17 cellular contexts compared by ENCODE assay signal in the genomic region with DNA sequence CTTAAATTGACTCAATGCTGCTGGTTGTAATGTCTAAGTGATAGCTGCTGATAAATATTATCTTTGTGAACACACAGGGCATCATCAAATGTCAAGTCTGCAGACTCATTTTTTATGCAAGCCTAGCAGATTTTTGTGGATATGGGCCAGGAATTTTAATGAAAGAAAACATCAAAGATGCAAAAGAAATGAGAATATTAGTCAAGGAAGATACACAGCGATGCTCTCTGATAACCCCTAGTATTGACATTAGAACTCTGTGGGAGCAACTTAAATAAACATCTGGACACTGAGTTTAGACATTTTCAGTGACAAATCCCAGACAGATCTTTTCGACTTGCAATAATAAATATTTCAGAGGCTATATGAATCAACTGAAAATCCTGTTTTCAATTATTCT. TPM values are rescaled to one million over a fixed set of nuclear protein-coding genes. Genes with fewer than 3 reads are reported as not detected.
A peak's percentile ranks its signal among the peaks of the same experiment; 100 is the strongest.
DNase-seq lines count a peak whose midpoint lies in the region; TF ChIP-seq lines count a peak whose summit lies in the region.
"Had no signal": no experiment of that assay in that cellular context is flagged by ENCODE, and none has a peak within 500 bp of the region (broad histone marks: within the 10 kb centered on the region; RNA-seq: fewer than 3 reads in every experiment).

No MANE protein-coding gene starts in this region.

- H3K27me3 ChIP-seq in adipocyte (replicated peaks; ENCODE audit: control insufficient read depth, insufficient read depth, low read length): no peaks in the 10 kb centered on the region
- H3K27me3 ChIP-seq: SJSA1 had no signal

- H3K9me3 ChIP-seq in adipocyte (ENCODE audit: control insufficient read depth, low read length): peaks cover 4% of the 10 kb centered on the region
- H3K9me3 ChIP-seq: SJSA1 had no signal

- no peaks in the 10 kb centered on the region for H3K36me3 ChIP-seq in adipocyte (ENCODE audit: control insufficient read depth, insufficient read depth, low read length, severe bottlenecking)
- H3K36me3 ChIP-seq: SJSA1 had no signal

- H3K4me3 Mint-ChIP-seq in type B pancreatic cell: peak overlapping the region; percentile 18
- H3K4me3 Mint-ChIP-seq: B cell, CD14-positive monocyte had no signal

- H3K27ac Mint-ChIP-seq in type B pancreatic cell: no peak overlapping the region
- H3K27ac Mint-ChIP-seq: B cell, CD14-positive monocyte had no signal

- H3K4me1 Mint-ChIP-seq in type B pancreatic cell (ENCODE audit: unreplicated experiment): peaks cover 29% of the 10 kb centered on the region
- H3K4me1 Mint-ChIP-seq: B cell, CD14-positive monocyte had no signal

- H3K27me3 Mint-ChIP-seq in type B pancreatic cell: no peaks in the 10 kb centered on the region
- H3K27me3 Mint-ChIP-seq: B cell had no signal

- peak; percentile 52 for DNase-seq in LNCaP clone FGC (ENCODE audit: low read depth)
- DNase-seq in adipocyte (ENCODE audit: low read depth): peak; percentile 24
- peak; percentile 61 for DNase-seq in left kidney (ENCODE audit: low read depth, low spot score)
- DNase-seq in type B pancreatic cell (ENCODE audit: extremely low spot score, unreplicated experiment): no peak
- DNase-seq in NCI-H1417 (lab: John Stamatoyannopoulos, UW): no peak
- DNase-seq in DMS53 treated with DMSO at 0.1 percent for 48 hours (lab: John Stamatoyannopoulos, UW; ENCODE audit: unreplicated experiment): no peak
- DNase-seq in NCI-H2029 treated with DMSO at 0.1 percent for 48 hours (lab: John Stamatoyannopoulos, UW): no peak
- DNase-seq: DMS79, KBM-7, NCI-H1092 treated with DMSO at 0.1 percent for 48 hours, NCI-H146, NCI-H2029, NCI-H524 treated with DMSO at 0.1 percent for 48 hours, SW 1271 had no signal

- TF ChIP-seq CTCF in LNCaP clone FGC (IDR thresholded peaks at IDR 0.05; ENCODE audit: control insufficient read depth, extremely low read depth, insufficient read depth) (no peak), type B pancreatic cell (conservative IDR thresholded peaks at IDR 0.05) (no peak)

- H3K9me3 Mint-ChIP-seq in type B pancreatic cell: peaks cover 5% of the 10 kb centered on the region

- no peaks in the 10 kb centered on the region for H3K4me1 ChIP-seq in adipocyte (ENCODE audit: control insufficient read depth, insufficient read depth, low read length)
- H3K4me1 ChIP-seq: SJSA1 had no signal

- H3K4me3 ChIP-seq in LNCaP clone FGC (ENCODE audit: low read depth, low read length) (no peak overlapping the region), adipocyte (ENCODE audit: low read length) (no peak overlapping the region)
- H3K4me3 ChIP-seq: SJSA1 had no signal

- H3K36me3 Mint-ChIP-seq in type B pancreatic cell: no peaks in the 10 kb centered on the region

- no peak overlapping the region for H3K9ac ChIP-seq in adipocyte (ENCODE audit: low read length)

RNA-seq across cellular contexts. Expression of gene POLR2M, which starts 28.3 kb away (rescaled TPM):
- total RNA-seq in type B pancreatic cell (ENCODE audit: low replicate concordance): 50.7 and 76.4 TPM in 2 replicates

Comparison
In these comparisons a context has a peak if more than half of its experiments do, and no peak if none do; other contexts are left out.
1. DNase-seq: peak in LNCaP clone FGC (single experiment), adipocyte (single experiment) and left kidney (single experiment); none in type B pancreatic cell (single experiment), NCI-H1417 (0 of 3), DMS53 treated with DMSO at 0.1 percent for 48 hours (single experiment) and NCI-H2029 treated with DMSO at 0.1 percent for 48 hours (single experiment).